14 cellular contexts compared by ENCODE assay signal in the genomic region with DNA sequence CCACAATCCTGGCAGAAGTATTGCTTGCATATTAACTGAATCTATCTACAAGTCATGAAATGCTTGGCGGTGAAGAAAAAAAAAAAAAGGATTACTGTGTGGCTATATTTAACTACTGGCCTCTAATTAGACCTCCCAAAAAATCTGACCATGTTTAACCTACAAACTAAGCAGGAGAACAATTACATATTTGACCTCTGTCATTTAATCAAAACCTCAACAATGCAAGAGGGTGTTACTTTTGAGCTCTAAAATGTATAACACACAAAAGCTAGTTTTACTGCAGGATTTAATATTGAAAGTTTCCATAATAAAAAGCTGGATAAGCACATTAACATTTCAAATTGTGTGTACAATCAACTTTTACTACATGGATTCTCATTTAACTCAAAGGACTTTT. TPM values are rescaled to one million over a fixed set of nuclear protein-coding genes. Genes with fewer than 3 reads are reported as not detected.
DNase-seq lines count a peak whose midpoint lies in the region; ATAC-seq and TF ChIP-seq lines count a peak whose summit lies in the region.
"Had no signal": no experiment of that assay in that cellular context is flagged by ENCODE, and none has a peak within 500 bp of the region (broad histone marks: within the 10 kb centered on the region; RNA-seq: fewer than 3 reads in every experiment).

No MANE protein-coding gene starts in this region.

- no peak for DNase-seq in activated naive CD4-positive, alpha-beta T cell treated with anti-CD3 and anti-CD28 coated beads, Interleukin-2, amount 10 ng/mL, durations not matched to agents 7 days and 5 days
- DNase-seq in activated naive CD4-positive, alpha-beta T cell treated with anti-CD3 and anti-CD28 coated beads, Interleukin-2, amount 50 U/mL, for 16 hours, result no peak
- DNase-seq in globus pallidus (ENCODE audit: low spot score) (peak; percentile 0), suprapubic skin (ENCODE audit: low spot score in 2 of 2) (no peak)
- DNase-seq: activated B cell treated with CpG ODN at 0.5 μM for 24 hours; mesendoderm; NCI-H510A; SHP77; stimulated activated CD4-positive, alpha-beta T cell treated with anti-CD3 and anti-CD28 coated beads, Interleukin-4, amount 100 ng/mL, for 4 hours; tibial artery had no signal

- H3K4me1 ChIP-seq in suprapubic skin, result no peaks in the 10 kb centered on the region
- H3K4me1 ChIP-seq: tibial artery had no signal

- H3K4me3 ChIP-seq in suprapubic skin, result peak overlapping the region; percentile 54

- no peak for TF ChIP-seq CTCF in VCaP (conservative IDR thresholded peaks at IDR 0.05)
- TF ChIP-seq CTCF in suprapubic skin (IDR thresholded peaks at IDR 0.05), result no peak

- H3K9me3 Mint-ChIP-seq in activated naive CD4-positive, alpha-beta T cell treated with anti-CD3 and anti-CD28 coated beads, Interleukin-2, amount 10 ng/mL, durations not matched to agents 7 days and 5 days, result no peaks in the 10 kb centered on the region
- H3K9me3 Mint-ChIP-seq: activated B cell treated with CpG ODN at 0.5 μM for 24 hours had no signal

- peak overlapping the region; percentile 98 for H3K4me3 Mint-ChIP-seq in activated naive CD4-positive, alpha-beta T cell treated with anti-CD3 and anti-CD28 coated beads, Interleukin-2, amount 10 ng/mL, durations not matched to agents 7 days and 5 days

- H3K9me3 ChIP-seq in suprapubic skin, result no peaks in the 10 kb centered on the region
- H3K9me3 ChIP-seq: tibial artery had no signal

- no peaks in the 10 kb centered on the region for H3K27me3 Mint-ChIP-seq in activated naive CD4-positive, alpha-beta T cell treated with anti-CD3 and anti-CD28 coated beads, Interleukin-2, amount 10 ng/mL, durations not matched to agents 7 days and 5 days
- H3K27me3 Mint-ChIP-seq: activated B cell treated with CpG ODN at 0.5 μM for 24 hours had no signal

- peaks cover 27% of the 10 kb centered on the region for H3K36me3 Mint-ChIP-seq in activated naive CD4-positive, alpha-beta T cell treated with anti-CD3 and anti-CD28 coated beads, Interleukin-2, amount 10 ng/mL, durations not matched to agents 7 days and 5 days

- H3K27ac ChIP-seq in VCaP (peak overlapping the region; percentile 85), suprapubic skin (no peak overlapping the region)
- H3K27ac ChIP-seq: tibial artery had no signal

- H3K27ac Mint-ChIP-seq in activated naive CD4-positive, alpha-beta T cell treated with anti-CD3 and anti-CD28 coated beads, Interleukin-2, amount 10 ng/mL, durations not matched to agents 7 days and 5 days, result peak overlapping the region; percentile 98

- H3K4me1 Mint-ChIP-seq in activated naive CD4-positive, alpha-beta T cell treated with anti-CD3 and anti-CD28 coated beads, Interleukin-2, amount 10 ng/mL, durations not matched to agents 7 days and 5 days, result peaks cover 40% of the 10 kb centered on the region

- no peaks in the 10 kb centered on the region for H3K27me3 ChIP-seq in suprapubic skin
- H3K27me3 ChIP-seq: tibial artery had no signal

- whole genome bisulfite sequencing in suprapubic skin, result 35% methylated on average over 1 of the region's 1 CpG

- TF ChIP-seq POLR2A in suprapubic skin (IDR thresholded peaks at IDR 0.05), result no peak

- TF ChIP-seq EP300 in suprapubic skin (IDR thresholded peaks at IDR 0.05), result no peak

- CTCF ChIA-PET in activated naive CD4-positive, alpha-beta T cell treated with anti-CD3 and anti-CD28 coated beads, Interleukin-2, amount 10 ng/mL, durations not matched to agents 7 days and 5 days (lab: Charles Lee), result interaction anchor here (0.7 kb wide), 1 partner anchor 106 kb away, joined by 3 read pairs; no protein-coding TSS in a partner anchor

- H3K36me3 ChIP-seq in suprapubic skin, result no peaks in the 10 kb centered on the region
- H3K36me3 ChIP-seq: tibial artery had no signal

- no peak for ATAC-seq in HG03521 (IDR thresholded peaks at IDR 0.05; ENCODE audit: unreplicated experiment)
- no peak for ATAC-seq in HG02870 (IDR thresholded peaks at IDR 0.05; ENCODE audit: unreplicated experiment)
- ATAC-seq in HG03460 (IDR thresholded peaks at IDR 0.05; ENCODE audit: unreplicated experiment), result no peak

RNA-seq across cellular contexts. Expression of a gene that starts 1.5 kb away (rescaled TPM):
- 10 to 100 TPM; 23.4 to 45.1 (median 27.2) TPM for total RNA-seq in suprapubic skin
